ENCODE assay signal across 12 cellular contexts in the genomic region with DNA sequence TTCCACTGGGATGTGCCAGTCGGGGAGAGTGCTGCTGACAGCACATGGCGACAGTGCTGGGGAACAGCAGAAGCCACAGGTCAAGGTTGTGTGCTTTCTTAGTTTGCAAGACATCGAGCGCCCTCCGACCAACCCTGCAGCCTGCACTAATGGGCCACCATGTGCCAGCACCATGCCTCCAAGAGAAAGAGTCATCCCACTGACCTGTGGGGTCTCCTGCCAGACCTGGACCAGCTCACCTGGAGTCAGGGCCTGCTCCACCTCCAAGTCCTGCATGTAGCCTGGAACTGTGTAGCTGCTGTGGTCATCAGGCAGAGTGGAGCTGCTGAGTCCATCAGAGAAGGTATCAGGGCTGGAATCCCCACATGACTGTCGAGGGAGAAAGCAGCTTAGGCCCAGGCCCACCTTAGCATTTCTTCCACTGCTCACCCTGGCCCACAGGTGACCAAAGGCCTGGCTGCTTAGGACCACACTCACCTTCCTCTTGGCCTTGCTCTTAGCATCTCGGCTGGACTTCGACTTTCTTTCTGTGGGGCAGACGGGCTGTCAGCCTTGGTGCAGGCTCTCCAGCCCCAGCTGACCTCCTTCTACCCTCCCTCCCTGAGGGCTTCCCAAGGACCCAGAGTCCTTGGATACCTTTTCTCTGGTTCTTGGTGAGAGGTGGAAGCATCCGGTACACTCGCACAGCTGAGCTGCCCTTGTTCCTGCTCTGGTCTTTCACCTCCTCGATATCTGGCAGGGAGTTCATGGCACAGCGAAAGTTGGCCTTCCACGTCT. TPM values are rescaled to one million over a fixed set of nuclear protein-coding genes. Genes with fewer than 3 reads are reported as not detected.
DNase-seq lines count a peak whose midpoint lies in the region; ATAC-seq and TF ChIP-seq lines count a peak whose summit lies in the region.
"Had no signal": no experiment of that assay in that cellular context is flagged by ENCODE, and none has a peak within 500 bp of the region (broad histone marks: within the 10 kb centered on the region; RNA-seq: fewer than 3 reads in every experiment).

No MANE protein-coding gene starts in this region.

- peaks cover 71% of the 10 kb centered on the region for H4K20me1 ChIP-seq in DND-41 (ENCODE audit: insufficient read depth, low read length)

- peaks cover 78% of the 10 kb centered on the region for H3K36me3 ChIP-seq in DND-41 (ENCODE audit: insufficient read depth, low read length)
- H3K36me3 ChIP-seq in sigmoid colon: peaks cover 22 to 66% (median 42%) of the 10 kb centered on the region in 4 donors

- no peaks in the 10 kb centered on the region for H3K9me3 Mint-ChIP-seq in T-cell

- H3K27ac ChIP-seq in DND-41 (ENCODE audit: low read length): peak overlapping the region; percentile 96
- peak overlapping the region in 1 of 2 donors; percentile 60 for H3K27ac ChIP-seq in coronary artery
- H3K27ac ChIP-seq in sigmoid colon: peak overlapping the region; percentile 29 to 100 (median 71)

- H3K27me3 ChIP-seq in DND-41 (ENCODE audit: insufficient read depth, low read length, poor library complexity) (no peaks in the 10 kb centered on the region), sigmoid colon (no peaks in the 10 kb centered on the region)

- H3K4me1 ChIP-seq in DND-41 (ENCODE audit: insufficient read depth, low read length) (peaks cover 59% of the 10 kb centered on the region), sigmoid colon (peaks cover 0 to 45% (median 42%) of the 10 kb centered on the region in 4 donors)

- H3K4me3 Mint-ChIP-seq in T-cell: peak overlapping the region; percentile 95 to 96 (median 96)

- peaks cover 86% of the 10 kb centered on the region for H3K79me2 ChIP-seq in DND-41 (ENCODE audit: insufficient read depth, low read length)

- H3K9ac ChIP-seq in DND-41 (ENCODE audit: low read depth, low read length): peak overlapping the region; percentile 94

- no peak for TF ChIP-seq EP300 in sigmoid colon (IDR thresholded peaks at IDR 0.05)

- POLR2A ChIA-PET in T-cell (lab: Charles Lee): interaction anchor here (1.0 to 7.9 kb wide), 11 partner anchors 7 to 81 kb away, joined by 4 to 133 read pairs (median 8); no protein-coding TSS in a partner anchor

- no peak for TF ChIP-seq POLR2A in sigmoid colon (IDR thresholded peaks at IDR 0.05)

- H3K9me3 ChIP-seq in DND-41 (ENCODE audit: insufficient read depth, low read length, severe bottlenecking): no peaks in the 10 kb centered on the region
- no peaks in the 10 kb centered on the region for H3K9me3 ChIP-seq in sigmoid colon

- no peak overlapping the region for H2AFZ ChIP-seq in DND-41 (ENCODE audit: low read depth, low read length)

- 86 to 89% methylated on average over 14 of the region's 14 CpGs for WGBS in sigmoid colon, 2 donors

- H3K27ac Mint-ChIP-seq in T-cell: peak overlapping the region; percentile 96 to 97

- DNase-seq in DND-41 (no peak), T-cell (peak in 2 of 34 experiments; percentile 3 to 7), coronary artery (ENCODE audit: low spot score) (peak; percentile 69), sigmoid colon (peak; percentile 56), RPMI8226 (no peak), NCI-H1694 treated with DMSO at 0.1 percent for 48 hours (lab: John Stamatoyannopoulos, UW) (no peak), kidney tubule cell (ENCODE audit: low spot score) (no peak)
- DNase-seq in NK-92 treated with Interleukin-12 subunit alpha and Interleukin-12 subunit beta, amount 100 ng/mL, for 24 hours (lab: John Stamatoyannopoulos, UW): no peak
- DNase-seq: DMS53; IMR-90; NCI-H524; stimulated activated CD4-positive, alpha-beta T cell treated with anti-CD3 and anti-CD28 coated beads, Interleukin-4, amount 100 ng/mL, for 1 hour had no signal

- CTCF ChIA-PET in T-cell (lab: Charles Lee): interaction anchor here in 1 of 2 donors (2.5 kb wide), 1 partner anchor 15 kb away, joined by 7 read pairs; no protein-coding TSS in a partner anchor

- peaks cover 61 to 69% (median 69%) of the 10 kb centered on the region in 3 donors for H3K4me1 Mint-ChIP-seq in T-cell

- intact Hi-C loops in sigmoid colon (cut with DNase I): no loop called here

- ATAC-seq in DND-41 (ENCODE audit: insufficient read depth, low read depth) (no peak), T-cell (replicated peaks in 1 of 4) (no peak)

- peak overlapping the region in 1 of 2 experiments; percentile 93; a peak in 2 of 4 replicates for H3K4me3 ChIP-seq in DND-41 (ENCODE audit: low read depth in 1 of 2, low read length in 2 of 2)
- no peak overlapping the region for H3K4me3 ChIP-seq in coronary artery
- peak overlapping the region in 1 of 4 donors; percentile 12 for H3K4me3 ChIP-seq in sigmoid colon

- H3K27me3 Mint-ChIP-seq in T-cell: no peaks in the 10 kb centered on the region

- TF ChIP-seq CTCF in DND-41 (IDR thresholded peaks at IDR 0.05; ENCODE audit: borderline replicate concordance, extremely low read depth, low read length, poor library complexity, severe bottlenecking) (peak; percentile 5), coronary artery (IDR thresholded peaks at IDR 0.05) (no peak), sigmoid colon (IDR thresholded peaks at IDR 0.05) (no peak)

- peaks cover 69% of the 10 kb centered on the region for H3K36me3 Mint-ChIP-seq in T-cell

- peak overlapping the region; percentile 92 for H3K4me2 ChIP-seq in DND-41 (ENCODE audit: insufficient read depth, low read length)

RNA-seq across cellular contexts. Expression of a gene that starts 4.1 kb away (rescaled TPM):
- total RNA-seq in T-cell (100 to 1,000 TPM; 167 to 859 (median 252) TPM), sigmoid colon (100 to 1,000 TPM in 1 of 4 donors, 10 to 100 TPM in 3; 15.3 to 124 (median 22.7) TPM)
- polyA plus RNA-seq in sigmoid colon: 100 to 1,000 TPM in 1 of 3 donors, 10 to 100 TPM in 2; 37.2 to 169 (median 70.5) TPM

RNA-seq across cellular contexts. Expression of a gene that starts 56.8 kb away (rescaled TPM):
- total RNA-seq in T-cell (1 to 10 TPM in 1 of 5 donors, not detected in 4; 1.2 TPM), sigmoid colon (not detected)
- not detected for polyA plus RNA-seq in sigmoid colon
- total RNA-seq: IMR-90 had no signal
- polyA plus RNA-seq: IMR-90 had no signal

Comparison
In these comparisons a context has a peak if more than half of its experiments do, and no peak if none do; other contexts are left out.
1. DNase-seq: peak in coronary artery (single experiment) and sigmoid colon (single experiment); none in DND-41 (single experiment), RPMI8226 (single experiment), NCI-H1694 treated with DMSO at 0.1 percent for 48 hours (single experiment), kidney tubule cell (single experiment) and NK-92 treated with Interleukin-12 subunit alpha and Interleukin-12 subunit beta, amount 100 ng/mL, for 24 hours (single experiment).